Comparison of ENCODE assay signal across 8 cellular contexts in the genomic region with DNA sequence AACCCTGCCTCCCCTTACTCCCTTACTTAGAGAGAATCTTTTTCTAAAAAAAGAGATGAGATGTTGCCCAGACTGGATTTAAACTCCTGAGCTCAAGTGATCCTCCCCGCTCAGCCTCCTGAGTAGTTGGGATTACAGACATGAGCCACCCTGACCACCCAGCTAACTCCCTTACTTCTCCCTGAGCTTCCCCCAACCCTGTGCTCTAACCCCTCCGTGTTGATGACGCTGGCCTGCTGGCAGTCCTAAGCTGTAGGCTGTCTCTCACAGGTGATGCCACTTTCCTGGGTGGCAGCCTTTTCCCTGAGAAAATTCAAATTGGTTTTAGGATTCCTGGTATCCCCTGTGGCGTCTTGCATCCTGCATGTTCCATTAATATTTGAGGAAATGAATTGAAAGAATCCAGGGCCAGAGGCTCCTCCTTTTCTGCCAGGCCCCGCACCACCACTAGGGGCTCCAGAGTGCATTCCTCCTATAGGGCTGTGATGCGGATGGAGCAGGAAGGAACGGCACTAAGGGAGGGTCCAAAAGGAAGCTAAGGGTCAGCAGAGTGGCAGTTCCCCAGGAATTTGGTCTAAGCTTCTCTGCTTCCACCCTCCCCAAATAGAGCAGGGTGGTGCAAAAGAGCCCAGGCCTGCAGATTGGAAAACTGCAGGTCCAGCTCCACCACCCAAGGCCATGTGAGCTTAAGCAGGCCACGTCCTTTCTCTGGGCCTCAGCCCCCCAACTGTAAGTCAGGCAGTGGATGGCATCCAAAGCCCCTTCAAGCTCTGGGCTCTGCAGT.
DNase-seq lines count a peak whose midpoint lies in the region; ATAC-seq lines count a peak whose summit lies in the region.

No MANE protein-coding gene starts in this region.

- no peaks in the 10 kb centered on the region for H3K79me1 ChIP-seq in trophoblast cell (ENCODE audit: low read length)

- H4K8ac ChIP-seq in trophoblast cell (ENCODE audit: low read depth, low read length), result peak overlapping the region; percentile 26

- H3K27ac ChIP-seq in trophoblast cell (ENCODE audit: low read depth, low read length), result no peak overlapping the region

- H2BK5ac ChIP-seq in trophoblast cell (ENCODE audit: low read depth, low read length, poor library complexity), result no peak overlapping the region

- H4K12ac ChIP-seq in trophoblast cell (ENCODE audit: low read depth, low read length), result no peak overlapping the region

- no peaks in the 10 kb centered on the region for H3K36me3 ChIP-seq in trophoblast cell (ENCODE audit: control insufficient read depth in 1 of 2, insufficient read depth in 2 of 2, low read length in 2 of 2)

- DNase-seq in DMS 273 treated with DMSO at 0.1 percent for 48 hours (lab: John Stamatoyannopoulos, UW) (peak; percentile 5), HT1080 (ENCODE audit: low read depth) (peak; percentile 52), SK-N-DZ (ENCODE audit: low spot score) (peak; percentile 68), globus pallidus (ENCODE audit: low spot score) (peak; percentile 66), trophoblast cell (peak; percentile 60 to 79), ureter (ENCODE audit: low spot score) (peak; percentile 84)
- peak; percentile 74 for DNase-seq in activated naive CD4-positive, alpha-beta T cell treated with Interleukin-2 at 50 U/mL for 16 hours

- H2BK120ac ChIP-seq in trophoblast cell (ENCODE audit: insufficient read depth, low read length, poor library complexity), result no peak overlapping the region

- no peak overlapping the region for H3K23ac ChIP-seq in trophoblast cell (ENCODE audit: low read length)

- H2AFZ ChIP-seq in trophoblast cell (ENCODE audit: insufficient read depth, low read length, poor library complexity), result peak overlapping the region; percentile 40

- H4K91ac ChIP-seq in trophoblast cell (ENCODE audit: low read depth, low read length), result no peak overlapping the region

- no peak overlapping the region for H3K9ac ChIP-seq in trophoblast cell (ENCODE audit: low read length)

- peaks cover 2% of the 10 kb centered on the region for H3K9me3 ChIP-seq in trophoblast cell (ENCODE audit: insufficient read depth, low read depth, low read length)

- no peak overlapping the region for H3K4me2 ChIP-seq in trophoblast cell (ENCODE audit: low read length)

- H3K4me3 ChIP-seq in trophoblast cell (ENCODE audit: low read depth, low read length), result no peak overlapping the region

- no peak for ATAC-seq in GM21717 (IDR thresholded peaks at IDR 0.05; ENCODE audit: unreplicated experiment)

- H3K4me1 ChIP-seq in trophoblast cell (ENCODE audit: control insufficient read depth in 1 of 2, insufficient read depth in 2 of 2, low read length in 2 of 2), result peaks cover 0 to 4% of the 10 kb centered on the region in 2 experiments

- H3K79me2 ChIP-seq in trophoblast cell (ENCODE audit: control insufficient read depth, insufficient read depth, low read length, poor library complexity), result no peaks in the 10 kb centered on the region

- H2BK12ac ChIP-seq in trophoblast cell (ENCODE audit: low read length), result no peak overlapping the region

- no peak overlapping the region for H3K18ac ChIP-seq in trophoblast cell (ENCODE audit: low read length)

- H3K4ac ChIP-seq in trophoblast cell (ENCODE audit: low read depth, low read length), result no peak overlapping the region

- no peaks in the 10 kb centered on the region for H3K27me3 ChIP-seq in trophoblast cell (ENCODE audit: insufficient read depth, low read length)

- no peak overlapping the region for H2AK5ac ChIP-seq in trophoblast cell (ENCODE audit: low read length)

- no peak overlapping the region for H3K14ac ChIP-seq in trophoblast cell (ENCODE audit: low read length)

- no CpG with 5 or more reads among the region's 8 CpGs for WGBS in trophoblast cell (ENCODE audit: extremely low coverage, insufficient coverage, insufficient read length)

Comparison
In these comparisons a context has a peak if more than half of its experiments do, and no peak if none do; other contexts are left out.
1. DNase-seq: peak in every context shown above with its lines; median percentile 84 in ureter; 74 in activated naive CD4-positive, alpha-beta T cell treated with Interleukin-2 at 50 U/mL for 16 hours; 70 in trophoblast cell; 68 in SK-N-DZ; 66 in globus pallidus; 52 in HT1080; 5 in DMS 273 treated with DMSO at 0.1 percent for 48 hours.